In the genomic region with DNA sequence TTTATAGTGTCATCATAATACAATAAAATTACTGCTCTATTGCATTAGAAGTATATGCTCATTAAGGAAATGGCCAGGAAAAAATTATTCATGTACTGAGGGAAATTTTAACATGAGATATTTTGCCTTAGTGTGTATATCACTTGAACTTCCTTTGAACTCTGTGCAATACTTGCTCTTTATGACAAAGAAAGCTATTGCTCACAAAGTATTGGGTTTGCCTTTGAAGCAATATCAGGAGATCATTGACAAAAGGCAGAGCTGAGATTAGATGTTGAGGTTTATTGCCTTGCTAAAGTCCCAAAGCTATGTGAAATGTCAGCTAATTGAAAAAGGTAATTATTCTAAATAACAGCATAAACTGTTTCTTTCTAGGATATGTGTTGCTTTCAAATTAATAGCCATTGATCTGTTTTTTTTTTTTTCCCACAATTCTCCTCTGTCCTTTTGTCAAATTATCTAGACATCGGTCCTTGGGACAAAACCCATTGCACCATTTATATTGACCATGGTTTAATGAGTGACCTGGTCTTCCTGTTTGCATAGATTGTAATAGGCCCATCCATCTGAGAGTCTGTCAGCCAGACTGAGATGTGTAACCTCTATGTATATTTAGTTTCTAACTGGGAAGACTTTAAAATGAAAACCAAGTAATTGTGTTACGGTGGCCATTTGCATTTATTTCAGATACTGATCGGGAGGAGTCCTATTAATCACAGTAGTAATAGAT, we compare ENCODE assay signal across 23 cellular contexts.
"Had no signal": no experiment of that assay in that cellular context is flagged by ENCODE, and none has a peak within 500 bp of the region (broad histone marks: within the 10 kb centered on the region; RNA-seq: fewer than 3 reads in every experiment).

No MANE protein-coding gene starts in this region.

- H3K4me3 ChIP-seq: ascending aorta, body of pancreas, Peyer's patch had no signal

- DNase-seq: activated B cell treated with CpG ODN at 0.5 μM for 24 hours; activated CD4-positive, alpha-beta T cell treated with anti-CD3 and anti-CD28 coated beads for 1 hour; activated CD4-positive, alpha-beta T cell treated with anti-CD3 and anti-CD28 coated beads, Interleukin-2, amount 10 ng/mL, durations not matched to agents 24 days and 14 days; activated CD4-positive, alpha-beta T cell treated with anti-CD3 and anti-CD28 coated beads, Interleukin-2, amount 50 U/mL, for 48 hours; activated CD8-positive, alpha-beta memory T cell treated with anti-CD3 and anti-CD28 coated beads, Interleukin-2, amount 10 ng/mL, durations not matched to agents 7 days and 5 days; activated effector memory CD4-positive, alpha-beta T cell treated with Interleukin-2 at 50 U/mL for 16 hours; activated naive CD4-positive, alpha-beta T cell; activated T-cell treated with anti-CD3 and anti-CD28 coated beads, Interleukin-2, amount 50 U/mL, for 24 hours; body of pancreas; central memory CD4-positive, alpha-beta T cell; Kasumi-1; NCI-H1048; NCI-H1417 treated with DMSO at 0.1 percent for 48 hours; NCI-H187 treated with DMSO at 0.1 percent for 48 hours; NCI-H2081 treated with DMSO at 0.1 percent for 48 hours; NCI-H446; NCI-H524; Peyer's patch; SHP77; T-cell; T-helper 2 cell; T1000 had no signal

- H3K36me3 ChIP-seq: ascending aorta, Peyer's patch had no signal

- H3K4me1 ChIP-seq: ascending aorta, body of pancreas, Peyer's patch had no signal

- ATAC-seq: activated CD8-positive, alpha-beta memory T cell treated with anti-CD3 and anti-CD28 coated beads, Interleukin-2, amount 10 ng/mL, durations not matched to agents 7 days and 5 days; body of pancreas; T-cell had no signal

- H3K9me3 ChIP-seq: ascending aorta, body of pancreas, Peyer's patch had no signal
